In genomic region chr11:47453365-47453764, GRCh38 we compare ENCODE assay signal across 22 cellular contexts. TPM values are rescaled to one million over a fixed set of nuclear protein-coding genes. Genes with fewer than 3 reads are reported as not detected.
DNase-seq lines count a peak whose midpoint lies in the region; ATAC-seq and TF ChIP-seq lines count a peak whose summit lies in the region.
"Had no signal": no experiment of that assay in that cellular context is flagged by ENCODE, and none has a peak within 500 bp of the region (broad histone marks: within the 10 kb centered on the region; RNA-seq: fewer than 3 reads in every experiment).

No MANE protein-coding gene starts in this region.

- H3K27me3 ChIP-seq in testis (no peaks in the 10 kb centered on the region), suprapubic skin (no peaks in the 10 kb centered on the region)
- H3K27me3 ChIP-seq: BE2C, SJCRH30 had no signal

- DNase-seq in DMS 273 (lab: John Stamatoyannopoulos, UW; ENCODE audit: unreplicated experiment) (peak; percentile 10), DMS 273 treated with DMSO at 0.1 percent for 48 hours (lab: John Stamatoyannopoulos, UW) (no peak), NAMALWA (ENCODE audit: low spot score) (peak; percentile 47), amniotic epithelial cell (ENCODE audit: low read depth) (peak; percentile 9), testis (peak; percentile 44), suprapubic skin (ENCODE audit: low spot score in 2 of 2) (no peak)
- DNase-seq: ACHN, BE2C, Calu3, DMS53, GM23248, NCI-H1092 treated with DMSO at 0.1 percent for 48 hours, NCI-H1436, NCI-H2081 treated with DMSO at 0.1 percent for 48 hours, NCI-H2171, NCI-H345, NCI-H510A treated with DMSO at 0.1 percent for 48 hours had no signal

- H3K36me3 ChIP-seq in testis (ENCODE audit: low read depth, missing control alignments): no peaks in the 10 kb centered on the region
- no peaks in the 10 kb centered on the region for H3K36me3 ChIP-seq in suprapubic skin
- H3K36me3 ChIP-seq: BE2C, SJCRH30 had no signal

- WGBS in testis, 2 donors: 59 to 89% methylated on average over 8 of the region's 8 CpGs
- WGBS in suprapubic skin: 93% methylated on average over 8 of the region's 8 CpGs

- H3K9me3 ChIP-seq in testis (no peaks in the 10 kb centered on the region), suprapubic skin (no peaks in the 10 kb centered on the region)
- H3K9me3 ChIP-seq: BE2C, SJCRH30 had no signal

- TF ChIP-seq POLR2A in testis (IDR thresholded peaks at IDR 0.05): no peak
- TF ChIP-seq POLR2A in suprapubic skin (IDR thresholded peaks at IDR 0.05): no peak

- TF ChIP-seq CTCF in testis (IDR thresholded peaks at IDR 0.05) (no peak), suprapubic skin (IDR thresholded peaks at IDR 0.05) (no peak)

- no peak for ATAC-seq in HG02610 (IDR thresholded peaks at IDR 0.05; ENCODE audit: unreplicated experiment)

- H3K4me3 ChIP-seq in testis (no peak overlapping the region), suprapubic skin (no peak overlapping the region)
- H3K4me3 ChIP-seq: GM23248, SJCRH30 had no signal

- intact Hi-C loops in testis (cut with DNase I; ENCODE audit: low total_unique reads): loop anchor here (10.0 kb wide), 1 partner anchor 79 kb away; the partner anchor contains the start of gene SPI1

- TF ChIP-seq EP300 in suprapubic skin (IDR thresholded peaks at IDR 0.05): no peak

- H3K27ac ChIP-seq in testis: no peak overlapping the region
- no peak overlapping the region for H3K27ac ChIP-seq in suprapubic skin
- H3K27ac ChIP-seq: 22Rv1, GM23248, SJCRH30 had no signal

- H3K4me1 ChIP-seq in testis (peaks cover 6% of the 10 kb centered on the region), suprapubic skin (no peaks in the 10 kb centered on the region)
- H3K4me1 ChIP-seq: BE2C had no signal

RNA-seq across cellular contexts. Expression of gene RAPSN, which starts 4.4 kb away (rescaled TPM):
- under 1 TPM; 0.19 to 0.63 TPM for total RNA-seq in testis
- 0.65 TPM for polyA plus RNA-seq in testis (ENCODE audit: insufficient read depth, low read depth, low replicate concordance)
- 1 to 10 TPM in 2 of 4 donors, under 1 TPM in 1, not detected in 1; 0.59 to 4.6 (median 1.0) TPM for total RNA-seq in suprapubic skin
- total RNA-seq: Daoy had no signal
- polyA plus RNA-seq: CD14-positive monocyte had no signal

RNA-seq across cellular contexts. Expression of gene PSMC3, which starts 27.1 kb away (rescaled TPM):
- total RNA-seq in testis: 100 to 1,000 TPM in 1 of 2 donors, 10 to 100 TPM in 1; 98.1 to 108 TPM
- polyA plus RNA-seq in testis (ENCODE audit: insufficient read depth, low read depth, low replicate concordance): 228 TPM
- total RNA-seq in suprapubic skin: 100 to 1,000 TPM in 3 of 4 donors, 10 to 100 TPM in 1; 52.5 to 124 (median 103) TPM

RNA-seq across cellular contexts. Expression of gene SLC39A13, which starts 45.0 kb away (rescaled TPM):
- total RNA-seq in testis (10 to 100 TPM; 95.1 to 98.1 TPM), suprapubic skin (10 to 100 TPM; 45.5 to 53.8 (median 52.3) TPM)
- polyA plus RNA-seq in testis (ENCODE audit: insufficient read depth, low read depth, low replicate concordance): 99.2 TPM

Comparison
In these comparisons a context has a peak if more than half of its experiments do, and no peak if none do; other contexts are left out.
1. DNase-seq: peak in DMS 273 (single experiment), NAMALWA (single experiment), amniotic epithelial cell (single experiment) and testis (single experiment); none in DMS 273 treated with DMSO at 0.1 percent for 48 hours (single experiment) and suprapubic skin (0 of 2).